12 cellular contexts compared by ENCODE assay signal in the genomic region with DNA sequence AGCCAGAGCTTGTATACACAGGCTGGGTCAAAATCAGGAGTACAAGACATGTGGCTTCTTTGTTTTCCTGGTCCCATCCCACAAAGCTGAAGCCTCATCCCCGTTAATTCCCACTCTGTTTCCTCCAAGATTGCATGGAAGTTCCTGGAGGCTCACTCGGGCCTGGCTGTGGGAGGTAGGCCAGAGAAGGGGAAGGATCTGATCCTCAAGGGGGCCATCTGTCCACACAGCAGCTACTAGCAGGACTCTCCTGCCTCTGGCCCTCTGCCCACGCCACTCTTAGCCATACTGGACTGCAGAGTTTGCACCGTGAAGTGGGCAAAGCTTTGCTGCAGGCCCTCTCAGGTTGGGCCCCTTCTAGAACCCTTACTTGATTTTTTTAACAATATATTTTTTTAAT.
DNase-seq lines count a peak whose midpoint lies in the region; ATAC-seq and TF ChIP-seq lines count a peak whose summit lies in the region.
"Had no signal": no experiment of that assay in that cellular context is flagged by ENCODE, and none has a peak within 500 bp of the region (broad histone marks: within the 10 kb centered on the region; RNA-seq: fewer than 3 reads in every experiment).

No MANE protein-coding gene starts in this region.

- no peaks in the 10 kb centered on the region for H3K4me1 Mint-ChIP-seq in CD4-positive, alpha-beta T cell (ENCODE audit: low read depth)
- H3K4me1 Mint-ChIP-seq: activated naive CD8-positive, alpha-beta T cell treated with anti-CD3 and anti-CD28 coated beads, Interleukin-2, amount 50 U/mL, for 24 hours had no signal

- H3K4me3 Mint-ChIP-seq in CD4-positive, alpha-beta T cell, result no peak overlapping the region
- H3K4me3 Mint-ChIP-seq: activated naive CD8-positive, alpha-beta T cell treated with anti-CD3 and anti-CD28 coated beads, Interleukin-2, amount 50 U/mL, for 24 hours had no signal

- H3K36me3 ChIP-seq in BE2C, result no peaks in the 10 kb centered on the region
- H3K36me3 ChIP-seq in ovary, result no peaks in the 10 kb centered on the region

- CTCF ChIA-PET in CD4-positive, alpha-beta T cell (lab: Charles Lee), result no interaction called here

- H3K4me1 ChIP-seq in BE2C (peaks cover 13% of the 10 kb centered on the region), ovary (ENCODE audit: insufficient read depth) (peaks cover 5% of the 10 kb centered on the region)

- H3K27me3 Mint-ChIP-seq in CD4-positive, alpha-beta T cell, result peaks cover 3% of the 10 kb centered on the region

- H3K9me3 ChIP-seq in BE2C, result no peaks in the 10 kb centered on the region
- H3K9me3 ChIP-seq in ovary, result no peaks in the 10 kb centered on the region
- H3K9me3 ChIP-seq in CD4-positive, alpha-beta T cell (ENCODE audit: control insufficient read depth, low read length), result no peaks in the 10 kb centered on the region

- no peak for ATAC-seq in left ventricle myocardium superior
- no peak for ATAC-seq in CD4-positive, alpha-beta T cell (ENCODE audit: poor library complexity)
- ATAC-seq in HG02798 (IDR thresholded peaks at IDR 0.05; ENCODE audit: poor library complexity, unreplicated experiment), result no peak
- ATAC-seq: activated naive CD8-positive, alpha-beta T cell treated with anti-CD3 and anti-CD28 coated beads, Interleukin-2, amount 50 U/mL, for 24 hours had no signal

- H3K36me3 Mint-ChIP-seq in CD4-positive, alpha-beta T cell (ENCODE audit: low read depth), result no peaks in the 10 kb centered on the region

- no peaks in the 10 kb centered on the region for H3K27me3 ChIP-seq in BE2C
- no peaks in the 10 kb centered on the region for H3K27me3 ChIP-seq in ovary
- H3K27me3 ChIP-seq in CD4-positive, alpha-beta T cell (ENCODE audit: control insufficient read depth, insufficient read depth, low read length), result no peaks in the 10 kb centered on the region

- intact Hi-C loops in left ventricle myocardium superior (cut with micrococcal nuclease) (no loop called here), ovary (cut with DNase I) (no loop called here)
- intact Hi-C loops in CD4-positive, alpha-beta T cell (cut with DNase I, micrococcal nuclease), result no loop called here

- no peak overlapping the region for H3K27ac ChIP-seq in ovary
- no peak overlapping the region for H3K27ac ChIP-seq in CD4-positive, alpha-beta T cell (ENCODE audit: low read depth, low read length)
- H3K27ac ChIP-seq: skin epidermis had no signal

- H3K27ac Mint-ChIP-seq in CD4-positive, alpha-beta T cell, result no peak overlapping the region
- H3K27ac Mint-ChIP-seq: activated naive CD8-positive, alpha-beta T cell treated with anti-CD3 and anti-CD28 coated beads, Interleukin-2, amount 50 U/mL, for 24 hours had no signal

- H3K9me3 Mint-ChIP-seq in CD4-positive, alpha-beta T cell, result no peaks in the 10 kb centered on the region

- 15 to 39% (median 31%) methylated on average over 4 of the region's 4 CpGs for WGBS in ovary, 3 donors

- POLR2A ChIA-PET in CD4-positive, alpha-beta T cell (lab: Charles Lee), result no interaction called here

- TF ChIP-seq CTCF in BE2C (IDR thresholded peaks at IDR 0.05; ENCODE audit: low read depth, low read length) (peak; percentile 18; the same call in 1 of the 2 replicates), ovary (IDR thresholded peaks at IDR 0.05) (no peak)
- TF ChIP-seq CTCF in CD4-positive, alpha-beta T cell (IDR thresholded peaks at IDR 0.05), result no peak

- H3K4me3 ChIP-seq in BE2C (ENCODE audit: low read depth, low read length) (no peak overlapping the region), ovary (no peak overlapping the region)
- H3K4me3 ChIP-seq: skin epidermis had no signal

- no peak for TF ChIP-seq EP300 in ovary (IDR thresholded peaks at IDR 0.05)

- no peak for TF ChIP-seq POLR2A in ovary (IDR thresholded peaks at IDR 0.05)

- DNase-seq in BE2C (peak; percentile 39), NCI-H82 treated with DMSO at 0.1 percent for 48 hours (lab: John Stamatoyannopoulos, UW; ENCODE audit: unreplicated experiment) (peak; percentile 50), left ventricle myocardium superior (peak; percentile 32), ovary (peak; percentile 29 to 67 (median 48)), MV-4-11 (lab: John Stamatoyannopoulos, UW) (no peak), glomerular visceral epithelial cell (ENCODE audit: extremely low spot score) (no peak)
- DNase-seq in CD4-positive, alpha-beta T cell, result no peak
- DNase-seq: activated naive CD8-positive, alpha-beta T cell treated with anti-CD3 and anti-CD28 coated beads, Interleukin-2, amount 50 U/mL, for 24 hours; DMS79 treated with DMSO at 0.1 percent for 48 hours; KG1 had no signal

Comparison
In these comparisons a context has a peak if more than half of its experiments do, and no peak if none do; other contexts are left out.
1. DNase-seq: peak in BE2C (single experiment), NCI-H82 treated with DMSO at 0.1 percent for 48 hours (single experiment), left ventricle myocardium superior (single experiment) and ovary (5 of 5); none in MV-4-11 (single experiment), CD4-positive, alpha-beta T cell (0 of 10) and glomerular visceral epithelial cell (single experiment).